In the genomic region with DNA sequence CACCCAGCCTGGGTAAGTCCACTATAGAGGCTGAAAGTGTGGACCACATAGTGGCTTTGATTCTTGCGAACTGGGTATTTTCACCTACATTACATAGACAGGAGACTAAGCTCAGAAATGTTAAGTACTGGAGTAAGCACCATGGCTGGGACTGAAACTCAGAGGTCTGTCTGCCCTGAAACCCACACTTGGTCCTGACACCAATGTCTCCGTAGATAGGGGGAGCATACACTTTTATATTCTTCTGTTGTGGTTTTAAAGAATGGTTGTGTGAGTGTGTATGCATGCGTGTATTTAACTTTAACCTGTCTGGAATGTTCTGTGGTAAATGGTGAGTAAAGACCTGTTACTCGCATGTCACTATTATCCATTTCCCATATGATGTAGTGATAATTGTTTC, we compare ENCODE assay signal across 19 cellular contexts. TPM values are rescaled to one million over a fixed set of nuclear protein-coding genes. Genes with fewer than 3 reads are reported as not detected.
DNase-seq lines count a peak whose midpoint lies in the region; ATAC-seq and TF ChIP-seq lines count a peak whose summit lies in the region.
"Had no signal": no experiment of that assay in that cellular context is flagged by ENCODE, and none has a peak within 500 bp of the region (broad histone marks: within the 10 kb centered on the region; RNA-seq: fewer than 3 reads in every experiment).

No MANE protein-coding gene starts in this region.

- H3K9me3 ChIP-seq in esophagus muscularis mucosa: no peaks in the 10 kb centered on the region
- no peaks in the 10 kb centered on the region for H3K9me3 ChIP-seq in prostate gland

- ATAC-seq in activated naive CD4-positive, alpha-beta T cell treated with anti-CD3 and anti-CD28 coated beads, Interleukin-2, amount 50 U/mL, for 72 hours: peak; percentile 46 to 73
- ATAC-seq: GM23338, PC-3, Right ventricle myocardium inferior had no signal

- H3K27ac ChIP-seq in esophagus muscularis mucosa (replicated peaks in 1 of 4): no peak overlapping the region
- no peak overlapping the region for H3K27ac ChIP-seq in prostate gland

- H3K36me3 ChIP-seq in esophagus muscularis mucosa: no peaks in the 10 kb centered on the region
- H3K36me3 ChIP-seq in prostate gland: no peaks in the 10 kb centered on the region

- no peak for TF ChIP-seq CTCF in esophagus muscularis mucosa (IDR thresholded peaks at IDR 0.05)
- no peak for TF ChIP-seq CTCF in GM13976 (IDR thresholded peaks at IDR 0.05; ENCODE audit: borderline replicate concordance, control extremely low read depth, extremely low read depth, insufficient read depth, missing control alignments)
- TF ChIP-seq CTCF in prostate gland (IDR thresholded peaks at IDR 0.05): no peak

- no peaks in the 10 kb centered on the region for H3K4me1 ChIP-seq in esophagus muscularis mucosa
- H3K4me1 ChIP-seq in prostate gland (replicated peaks): no peaks in the 10 kb centered on the region

- no peak overlapping the region for H3K27ac Mint-ChIP-seq in activated naive CD4-positive, alpha-beta T cell treated with anti-CD3 and anti-CD28 coated beads, Interleukin-2, amount 50 U/mL, for 72 hours
- no peak overlapping the region for H3K27ac Mint-ChIP-seq in activated naive CD4-positive, alpha-beta T cell treated with anti-CD3 and anti-CD28 coated beads for 36 hours
- H3K27ac Mint-ChIP-seq: CD4-positive, alpha-beta memory T cell; GM23338; IgD-negative memory B cell had no signal

- H3K4me3 ChIP-seq in esophagus muscularis mucosa: no peak overlapping the region
- H3K4me3 ChIP-seq in prostate gland: no peak overlapping the region
- H3K4me3 ChIP-seq: GM23338 had no signal

- in situ Hi-C loops in GM13976 (cut with MboI; ENCODE audit: low sequenced_read_pairs, unreplicated experiment): no loop called here

- no peaks in the 10 kb centered on the region for H3K36me3 Mint-ChIP-seq in activated naive CD4-positive, alpha-beta T cell treated with anti-CD3 and anti-CD28 coated beads, Interleukin-2, amount 50 U/mL, for 72 hours
- no peaks in the 10 kb centered on the region for H3K36me3 Mint-ChIP-seq in activated naive CD4-positive, alpha-beta T cell treated with anti-CD3 and anti-CD28 coated beads for 36 hours (ENCODE audit: low read depth)
- H3K36me3 Mint-ChIP-seq: CD4-positive, alpha-beta memory T cell had no signal

- TF ChIP-seq POLR2A in esophagus muscularis mucosa (IDR thresholded peaks at IDR 0.05; ENCODE audit: low read depth): no peak
- no peak for TF ChIP-seq POLR2A in prostate gland (IDR thresholded peaks at IDR 0.05)

- H3K27me3 Mint-ChIP-seq in activated naive CD4-positive, alpha-beta T cell treated with anti-CD3 and anti-CD28 coated beads for 36 hours (ENCODE audit: low read depth): no peaks in the 10 kb centered on the region

- peaks cover 2% of the 10 kb centered on the region for H3K4me1 Mint-ChIP-seq in activated naive CD4-positive, alpha-beta T cell treated with anti-CD3 and anti-CD28 coated beads for 36 hours (ENCODE audit: low read depth)
- H3K4me1 Mint-ChIP-seq: CD4-positive, alpha-beta memory T cell; GM23338 had no signal

- no peaks in the 10 kb centered on the region for H3K9me3 Mint-ChIP-seq in activated naive CD4-positive, alpha-beta T cell treated with anti-CD3 and anti-CD28 coated beads, Interleukin-2, amount 50 U/mL, for 72 hours
- H3K9me3 Mint-ChIP-seq in activated naive CD4-positive, alpha-beta T cell treated with anti-CD3 and anti-CD28 coated beads for 36 hours: no peaks in the 10 kb centered on the region
- H3K9me3 Mint-ChIP-seq: GM23338, IgD-negative memory B cell had no signal

- H3K27me3 ChIP-seq in esophagus muscularis mucosa: peaks cover 0 to under 1% (median 0%) of the 10 kb centered on the region in 4 donors
- H3K27me3 ChIP-seq in prostate gland (replicated peaks; ENCODE audit: insufficient read depth): no peaks in the 10 kb centered on the region

- WGBS in esophagus muscularis mucosa: 88% methylated on average over 4 of the region's 4 CpGs
- WGBS in prostate gland: 84% methylated on average over 4 of the region's 4 CpGs

- CTCF ChIA-PET in activated naive CD4-positive, alpha-beta T cell treated with anti-CD3 and anti-CD28 coated beads for 36 hours (lab: Charles Lee): no interaction called here

- H3K4me3 Mint-ChIP-seq in activated naive CD4-positive, alpha-beta T cell treated with anti-CD3 and anti-CD28 coated beads for 36 hours: no peak overlapping the region
- H3K4me3 Mint-ChIP-seq: CD4-positive, alpha-beta memory T cell; GM23338; IgD-negative memory B cell had no signal

- TF ChIP-seq EP300 in esophagus muscularis mucosa (IDR thresholded peaks at IDR 0.05): no peak

- DNase-seq in activated naive CD4-positive, alpha-beta T cell treated with anti-CD3 and anti-CD28 coated beads, Interleukin-2, amount 50 U/mL, for 72 hours (ENCODE audit: low spot score in 2 of 2): no peak
- no peak for DNase-seq in activated naive CD4-positive, alpha-beta T cell treated with anti-CD3 and anti-CD28 coated beads for 36 hours
- DNase-seq in SW480 (ENCODE audit: low spot score) (peak; percentile 92), esophagus muscularis mucosa (ENCODE audit: extremely low spot score) (peak; percentile 77), GM13976 (ENCODE audit: low spot score) (no peak), NCI-H510A treated with DMSO at 0.1 percent for 48 hours (lab: John Stamatoyannopoulos, UW) (no peak), A172 (ENCODE audit: low spot score) (no peak), prostate gland (ENCODE audit: low spot score) (no peak)
- DNase-seq: CD4-positive, alpha-beta memory T cell; DND-41; GDM1; NCI-H1436 treated with DMSO at 0.1 percent for 48 hours; NCI-H345; NCI-H69; PC-3 had no signal

- intact Hi-C loops in activated naive CD4-positive, alpha-beta T cell treated with anti-CD3 and anti-CD28 coated beads for 36 hours (cut with micrococcal nuclease): no loop called here
- intact Hi-C loops in esophagus muscularis mucosa (cut with DNase I): no loop called here
- intact Hi-C loops in prostate gland (cut with DNase I): no loop called here

RNA-seq across cellular contexts. Expression of a gene that starts 10.3 kb away (rescaled TPM):
- under 1 TPM in 1 of 2 donors, not detected in 1; 0.41 TPM for total RNA-seq in activated naive CD4-positive, alpha-beta T cell treated with anti-CD3 and anti-CD28 coated beads, Interleukin-2, amount 50 U/mL, for 72 hours
- total RNA-seq in activated naive CD4-positive, alpha-beta T cell treated with anti-CD3 and anti-CD28 coated beads for 36 hours: 1 to 10 TPM in 1 of 2 experiments, under 1 TPM in 1; 0.57 to 1.2 TPM
- total RNA-seq in esophagus muscularis mucosa (under 1 TPM in 2 of 4 donors, not detected in 2; 0.66 to 0.98 TPM), prostate gland (1 to 10 TPM; 3.2 to 6.4 TPM)
- 0.12 TPM in 1 of 2 replicates, not detected in the other for total RNA-seq in A172 (2014; rRNA removed; shearing (Covaris generic))
- total RNA-seq: CD4-positive, alpha-beta memory T cell; HT1080; PC-3 had no signal

RNA-seq across cellular contexts. Expression of a gene that starts 25.0 kb away (rescaled TPM):
- 10 to 100 TPM; 19.9 to 44.0 TPM for total RNA-seq in activated naive CD4-positive, alpha-beta T cell treated with anti-CD3 and anti-CD28 coated beads, Interleukin-2, amount 50 U/mL, for 72 hours
- total RNA-seq in activated naive CD4-positive, alpha-beta T cell treated with anti-CD3 and anti-CD28 coated beads for 36 hours: 10 to 100 TPM; 32.4 to 35.3 TPM
- total RNA-seq in esophagus muscularis mucosa: 10 to 100 TPM; 16.1 to 26.7 (median 22.0) TPM
- total RNA-seq in A172 (2014; rRNA removed; shearing (Covaris generic)): 16.9 and 19.2 TPM in 2 replicates
- 10 to 100 TPM; 30.1 to 71.3 TPM for total RNA-seq in prostate gland

Comparison
In these comparisons a context has a peak if more than half of its experiments do, and no peak if none do; other contexts are left out.
1. DNase-seq: peak in SW480 (single experiment) and esophagus muscularis mucosa (single experiment); none in activated naive CD4-positive, alpha-beta T cell treated with anti-CD3 and anti-CD28 coated beads, Interleukin-2, amount 50 U/mL, for 72 hours (0 of 2), activated naive CD4-positive, alpha-beta T cell treated with anti-CD3 and anti-CD28 coated beads for 36 hours (single experiment), GM13976 (single experiment), NCI-H510A treated with DMSO at 0.1 percent for 48 hours (single experiment), A172 (single experiment) and prostate gland (single experiment).